ENCODE assay signal across 8 cellular contexts in genomic region chr2:17753803-17754663, GRCh38. TPM values are rescaled to one million over a fixed set of nuclear protein-coding genes. Genes with fewer than 3 reads are reported as not detected.
A peak's percentile ranks its signal among the peaks of the same experiment; 100 is the strongest.
DNase-seq lines count a peak whose midpoint lies in the region; ATAC-seq and TF ChIP-seq lines count a peak whose summit lies in the region.

A gene with protein sequence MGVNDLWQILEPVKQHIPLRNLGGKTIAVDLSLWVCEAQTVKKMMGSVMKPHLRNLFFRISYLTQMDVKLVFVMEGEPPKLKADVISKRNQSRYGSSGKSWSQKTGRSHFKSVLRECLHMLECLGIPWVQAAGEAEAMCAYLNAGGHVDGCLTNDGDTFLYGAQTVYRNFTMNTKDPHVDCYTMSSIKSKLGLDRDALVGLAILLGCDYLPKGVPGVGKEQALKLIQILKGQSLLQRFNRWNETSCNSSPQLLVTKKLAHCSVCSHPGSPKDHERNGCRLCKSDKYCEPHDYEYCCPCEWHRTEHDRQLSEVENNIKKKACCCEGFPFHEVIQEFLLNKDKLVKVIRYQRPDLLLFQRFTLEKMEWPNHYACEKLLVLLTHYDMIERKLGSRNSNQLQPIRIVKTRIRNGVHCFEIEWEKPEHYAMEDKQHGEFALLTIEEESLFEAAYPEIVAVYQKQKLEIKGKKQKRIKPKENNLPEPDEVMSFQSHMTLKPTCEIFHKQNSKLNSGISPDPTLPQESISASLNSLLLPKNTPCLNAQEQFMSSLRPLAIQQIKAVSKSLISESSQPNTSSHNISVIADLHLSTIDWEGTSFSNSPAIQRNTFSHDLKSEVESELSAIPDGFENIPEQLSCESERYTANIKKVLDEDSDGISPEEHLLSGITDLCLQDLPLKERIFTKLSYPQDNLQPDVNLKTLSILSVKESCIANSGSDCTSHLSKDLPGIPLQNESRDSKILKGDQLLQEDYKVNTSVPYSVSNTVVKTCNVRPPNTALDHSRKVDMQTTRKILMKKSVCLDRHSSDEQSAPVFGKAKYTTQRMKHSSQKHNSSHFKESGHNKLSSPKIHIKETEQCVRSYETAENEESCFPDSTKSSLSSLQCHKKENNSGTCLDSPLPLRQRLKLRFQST (plus strand): TSS chr2:17754138. CDS start chr2:17759944, 5,806 bp downstream.
SMC6 (minus strand) TSS chr2:17753810; CDS start chr2:17745946, 7,864 bp downstream.

- no peak for TF ChIP-seq CTCF in prostate gland (IDR thresholded peaks at IDR 0.05)

- no peaks in the 10 kb centered on the region for H3K27me3 ChIP-seq in prostate gland (replicated peaks; ENCODE audit: insufficient read depth)

- intact Hi-C loops in T-helper 2 cell treated with Interferon-gamma antibody and Interleukin-4, amounts not matched to agents 100 ng/mL and 5 ng/mL, for 36 hours (cut with micrococcal nuclease) = loop anchor here (1.0 to 5.0 kb wide), 3 partner anchors 35 to 803 kb away; partner anchors contain the start of gene KCNS3
- intact Hi-C loops in left ventricle myocardium superior (cut with micrococcal nuclease) = no loop called here
- intact Hi-C loops in prostate gland (cut with DNase I) = loop anchor here (10.0 kb wide), 1 partner anchor 1089 kb away; the partner anchor contains the start of gene CYRIA

- TF ChIP-seq POLR2A in GM18505 (IDR thresholded peaks at IDR 0.05; ENCODE audit: borderline replicate concordance, extremely low read depth, insufficient read depth, insufficient read length) (peak; percentile 63), prostate gland (IDR thresholded peaks at IDR 0.05) (no peak)

- H3K9me3 ChIP-seq in prostate gland = no peaks in the 10 kb centered on the region

- under 1% methylated on average over 69 of the region's 76 CpGs for WGBS in prostate gland
- under 1% methylated on average over 76 of the region's 76 CpGs for WGBS in urinary bladder

- DNase-seq in NCI-H187 treated with DMSO at 0.1 percent for 48 hours (lab: John Stamatoyannopoulos, UW) (peak; percentile 80), left ventricle myocardium superior (peak; percentile 94), prostate gland (ENCODE audit: low spot score) (peak; percentile 86)

- H3K4me1 ChIP-seq in prostate gland (replicated peaks) (no peaks in the 10 kb centered on the region), urinary bladder (ENCODE audit: insufficient read depth) (no peaks in the 10 kb centered on the region)

- ATAC-seq in GM18505 (IDR thresholded peaks at IDR 0.05; ENCODE audit: unreplicated experiment) (peak; percentile 68), HG02970 (IDR thresholded peaks at IDR 0.05; ENCODE audit: low FRiP score, unreplicated experiment) (peak; percentile 78), left ventricle myocardium superior (peak; percentile 98)

- H3K27ac ChIP-seq in angular gyrus (ENCODE audit: low read depth, low read length) (peak within 1 kb of the TSS; percentile 99), prostate gland (peak within 1 kb of the TSS; percentile 96 to 97), urinary bladder (ENCODE audit: low read depth) (peak within 1 kb of the TSS; percentile 98)

- H3K36me3 ChIP-seq in prostate gland (no peaks in the 10 kb centered on the region), urinary bladder (ENCODE audit: insufficient read depth) (no peaks in the 10 kb centered on the region)

- peak within 1 kb of the TSS; percentile 93 to 97 for H3K4me3 ChIP-seq in prostate gland
- H3K4me3 ChIP-seq in urinary bladder (ENCODE audit: low read depth, low read length) = peak within 1 kb of the TSS; percentile 89

RNA-seq across cellular contexts. Expression of the first gene that starts in this region (rescaled TPM):
- total RNA-seq in T-helper 2 cell treated with Interferon-gamma antibody and Interleukin-4, amounts not matched to agents 100 ng/mL and 5 ng/mL, for 36 hours = 41.8 and 45.4 TPM in 2 replicates
- 4.2 TPM for total RNA-seq in left ventricle myocardium superior
- 10 to 100 TPM in 1 of 2 donors, 1 to 10 TPM in 1; 5.0 to 15.3 TPM for total RNA-seq in prostate gland
- 21.0 TPM for total RNA-seq in urinary bladder
- polyA plus RNA-seq in urinary bladder = 1.2 TPM

RNA-seq across cellular contexts. Expression of gene SMC6, which starts in this region (rescaled TPM):
- 43.3 and 43.4 TPM in 2 replicates for total RNA-seq in T-helper 2 cell treated with Interferon-gamma antibody and Interleukin-4, amounts not matched to agents 100 ng/mL and 5 ng/mL, for 36 hours
- total RNA-seq in left ventricle myocardium superior (14.2 TPM), prostate gland (10 to 100 TPM in 1 of 2 donors, 1 to 10 TPM in 1; 8.8 to 36.1 TPM), urinary bladder (50.0 TPM)
- polyA plus RNA-seq in urinary bladder = 7.6 TPM

Comparison
In these comparisons a context has a peak if more than half of its experiments do, and no peak if none do; other contexts are left out.
1. Peak in every context shown above with its lines: DNase-seq, ATAC-seq, H3K4me3 ChIP-seq and H3K27ac ChIP-seq.